ENCODE assay signal across 8 cellular contexts in the genomic region with DNA sequence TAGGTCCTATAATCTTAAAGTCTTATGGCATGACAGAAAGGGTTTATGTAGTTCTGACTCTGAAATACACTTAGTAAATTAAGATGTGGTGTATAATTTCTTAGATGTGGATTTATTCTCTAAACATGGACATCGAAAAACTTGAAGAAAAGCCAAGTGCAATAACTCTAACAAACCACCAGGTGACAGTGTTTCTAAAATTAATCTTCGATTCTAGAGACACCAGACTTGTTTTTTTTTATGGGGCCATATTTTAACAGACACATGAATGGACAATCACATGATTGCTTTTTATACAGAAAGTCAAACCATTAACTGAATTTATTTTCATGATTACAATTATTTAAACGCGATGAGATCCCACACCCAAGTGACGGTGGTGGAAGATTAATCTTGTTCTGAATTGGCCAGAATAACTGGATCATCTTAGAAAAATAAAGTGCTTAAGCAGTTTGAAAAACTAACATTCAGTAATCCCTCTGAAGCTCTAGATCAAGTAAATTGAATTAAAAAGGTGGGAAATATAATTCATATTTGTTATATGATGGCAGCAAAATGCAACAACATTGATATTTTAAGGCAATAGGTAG.
DNase-seq lines count a peak whose midpoint lies in the region; ATAC-seq, FAIRE-seq and TF ChIP-seq lines count a peak whose summit lies in the region.

No MANE protein-coding gene starts in this region.

- peak; percentile 71 for FAIRE-seq in pancreas (lab: Jason Lieb, UNC)

- 23 to 24% methylated on average over 5 of the region's 5 CpGs for WGBS in pancreas, 2 donors
- 39 to 46% (median 41%) methylated on average over 5 of the region's 5 CpGs for WGBS in ovary, 3 donors

- TF ChIP-seq CTCF in GM12865 (IDR thresholded peaks at IDR 0.05; ENCODE audit: insufficient read depth, low read depth, low read length, missing control alignments) (peak; percentile 78), dorsolateral prefrontal cortex (IDR thresholded peaks at IDR 0.05 in 54 of 56, conservative IDR thresholded peaks at IDR 0.05 in 2 of 56; ENCODE audit: low read depth in 1 of 56, partially characterized antibody in 56 of 56) (peak; percentile 71 to 97 (median 89)), pancreas (IDR thresholded peaks at IDR 0.05) (peak; percentile 27 to 72 (median 46)), ovary (IDR thresholded peaks at IDR 0.05) (peak in 1 of 3 donors; percentile 34)

- H3K27ac ChIP-seq in dorsolateral prefrontal cortex = peak overlapping the region; percentile 35 to 94 (median 85)
- H3K27ac ChIP-seq in pancreas = no peak overlapping the region
- no peak overlapping the region for H3K27ac ChIP-seq in ovary

- H3K36me3 ChIP-seq in pancreas (no peaks in the 10 kb centered on the region), ovary (no peaks in the 10 kb centered on the region)

- no peak for TF ChIP-seq POLR2A in ovary (IDR thresholded peaks at IDR 0.05)

- TF ChIP-seq EP300 in ovary (IDR thresholded peaks at IDR 0.05) = no peak

- no peaks in the 10 kb centered on the region for H3K9me3 ChIP-seq in pancreas
- H3K9me3 ChIP-seq in ovary = no peaks in the 10 kb centered on the region

- intact Hi-C loops in dorsolateral prefrontal cortex (cut with DNase I) (loop anchor here (5.0 to 10.0 kb wide), 2 partner anchors 305 to 312 kb away; a partner anchor contains a TSS), pancreas (cut with DNase I) (loop anchor here in 1 of 3 donors (10.0 kb wide), 1 partner anchor 615 kb away; no protein-coding TSS in a partner anchor), ovary (cut with DNase I) (no loop called here)

- ATAC-seq in HG02938 (IDR thresholded peaks at IDR 0.05; ENCODE audit: unreplicated experiment) = peak; percentile 48
- peak in 1 of 4 donors; percentile 29 for ATAC-seq in pancreas

- H3K4me3 ChIP-seq in GM12865 (ENCODE audit: low read depth, low read length) = no peak overlapping the region
- peak overlapping the region in 24 of 59 donors; percentile 1 to 45 (median 24) for H3K4me3 ChIP-seq in dorsolateral prefrontal cortex
- H3K4me3 ChIP-seq in pancreas = no peak overlapping the region
- H3K4me3 ChIP-seq in ovary = no peak overlapping the region

- peak; percentile 15 for DNase-seq in GM12865 (ENCODE audit: low read depth)
- DNase-seq in NCI-H774 (lab: John Stamatoyannopoulos, UW) = peak; percentile 8
- no peak for DNase-seq in dorsolateral prefrontal cortex
- DNase-seq in pancreas = no peak
- DNase-seq in T1000 (lab: John Stamatoyannopoulos, UW) = no peak
- no peak for DNase-seq in ovary
- no peak for DNase-seq in mesenteric fat pad (ENCODE audit: low spot score)

- H3K27me3 ChIP-seq in dorsolateral prefrontal cortex = no peaks in the 10 kb centered on the region
- no peaks in the 10 kb centered on the region for H3K27me3 ChIP-seq in pancreas
- no peaks in the 10 kb centered on the region for H3K27me3 ChIP-seq in ovary

- H3K4me1 ChIP-seq in pancreas (no peaks in the 10 kb centered on the region), ovary (ENCODE audit: insufficient read depth) (peaks cover 2% of the 10 kb centered on the region)

Comparison
In these comparisons a context has a peak if more than half of its experiments do, and no peak if none do; other contexts are left out.
1. DNase-seq: peak in GM12865 (single experiment) and NCI-H774 (single experiment); none in dorsolateral prefrontal cortex (0 of 10), pancreas (0 of 6), T1000 (single experiment), ovary (0 of 5) and mesenteric fat pad (single experiment).
2. H3K27ac ChIP-seq: peak in dorsolateral prefrontal cortex (59 of 59); none in pancreas (0 of 4) and ovary (0 of 2).
3. intact Hi-C loops: an anchor here in dorsolateral prefrontal cortex (5.0 to 10.0 kb wide); none called in ovary.